ENCODE assay signal across 2 cellular contexts in the genomic region with DNA sequence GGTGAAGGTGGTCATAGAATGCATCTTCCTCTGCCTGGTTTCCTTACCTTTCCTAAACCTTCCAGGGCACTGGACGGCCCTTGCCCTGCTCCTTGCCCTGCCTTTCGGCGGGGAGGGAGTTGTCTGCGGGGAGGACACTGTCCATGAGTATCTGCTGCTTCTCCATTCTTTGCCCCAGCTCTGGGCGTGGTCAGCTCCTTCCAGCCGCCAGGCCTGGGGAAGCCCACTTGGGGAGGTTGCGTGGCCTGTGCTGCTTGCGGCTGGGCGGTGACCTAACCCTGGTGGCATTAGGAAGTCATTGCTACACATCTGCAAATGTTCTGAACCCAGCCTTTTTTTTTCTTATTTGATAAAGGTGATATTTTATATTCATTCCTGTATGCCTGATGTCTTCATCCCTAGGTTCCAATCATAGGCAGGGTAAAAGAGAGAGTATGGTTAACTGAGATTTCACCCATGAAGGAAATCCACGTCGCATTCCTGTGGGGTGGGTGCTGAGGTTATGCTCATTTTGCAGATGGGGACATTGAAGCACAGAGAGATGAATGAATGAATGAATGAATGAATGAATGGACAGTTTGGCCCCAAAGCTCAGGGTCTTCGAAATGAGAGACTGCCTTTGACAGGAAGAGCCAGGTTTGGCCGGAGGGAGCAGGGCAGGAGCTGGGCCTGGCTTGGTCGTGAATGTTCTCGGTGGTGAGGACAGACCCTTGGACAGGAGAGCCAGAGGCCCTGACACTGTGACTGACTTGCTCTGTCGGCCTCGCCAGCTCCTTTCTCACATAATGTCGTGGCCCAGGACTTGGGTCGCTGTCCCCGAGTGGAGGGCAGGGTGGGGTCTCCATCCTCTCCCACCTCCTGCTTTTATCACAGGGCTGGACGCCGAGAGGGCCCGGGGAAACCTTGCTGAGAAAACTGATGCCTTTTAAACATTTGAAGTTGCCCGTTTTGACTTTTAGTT.
TF ChIP-seq lines count a peak whose summit lies in the region.

No MANE protein-coding gene starts in this region.

TF ChIP-seq in IMR-90, 13 proteins besides CTCF, POLR2A, EP300 and RAD21:
- TF ChIP-seq MAZ (IDR thresholded peaks at IDR 0.05; ENCODE audit: borderline replicate concordance, low read depth, low read length) (no peak), RCOR1 (IDR thresholded peaks at IDR 0.05; ENCODE audit: insufficient replicate concordance, low read length) (no peak), BHLHE40 (IDR thresholded peaks at IDR 0.05; ENCODE audit: low read depth, low read length) (no peak), CHD1 (IDR thresholded peaks at IDR 0.05; ENCODE audit: low read depth, low read length) (no peak), FOS (IDR thresholded peaks at IDR 0.05; ENCODE audit: low read depth, low read length) (no peak), RFX5 (IDR thresholded peaks at IDR 0.05; ENCODE audit: low read depth, low read length) (no peak), SMC3 (IDR thresholded peaks at IDR 0.05; ENCODE audit: low read depth, low read length) (no peak), MAFK (IDR thresholded peaks at IDR 0.05; ENCODE audit: low read depth, low read length) (no peak), NFE2L2 (IDR thresholded peaks at IDR 0.05; ENCODE audit: low read depth, low read length) (no peak)
- TF ChIP-seq, protein P1, sequence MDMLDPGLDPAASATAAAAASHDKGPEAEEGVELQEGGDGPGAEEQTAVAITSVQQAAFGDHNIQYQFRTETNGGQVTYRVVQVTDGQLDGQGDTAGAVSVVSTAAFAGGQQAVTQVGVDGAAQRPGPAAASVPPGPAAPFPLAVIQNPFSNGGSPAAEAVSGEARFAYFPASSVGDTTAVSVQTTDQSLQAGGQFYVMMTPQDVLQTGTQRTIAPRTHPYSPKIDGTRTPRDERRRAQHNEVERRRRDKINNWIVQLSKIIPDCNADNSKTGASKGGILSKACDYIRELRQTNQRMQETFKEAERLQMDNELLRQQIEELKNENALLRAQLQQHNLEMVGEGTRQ (IDR thresholded peaks at IDR 0.05; ENCODE audit: low read depth, low read length), result no peak

TF ChIP-seq in K562, 482 proteins besides CTCF, POLR2A, EP300 and RAD21:
- TF ChIP-seq ZNF830 (CRISPR knock-in tag; IDR thresholded peaks at IDR 0.05), result no peak
- peak; percentile 98 for TF ChIP-seq ZNF24 (IDR thresholded peaks at IDR 0.05)
- TF ChIP-seq, protein P2, sequence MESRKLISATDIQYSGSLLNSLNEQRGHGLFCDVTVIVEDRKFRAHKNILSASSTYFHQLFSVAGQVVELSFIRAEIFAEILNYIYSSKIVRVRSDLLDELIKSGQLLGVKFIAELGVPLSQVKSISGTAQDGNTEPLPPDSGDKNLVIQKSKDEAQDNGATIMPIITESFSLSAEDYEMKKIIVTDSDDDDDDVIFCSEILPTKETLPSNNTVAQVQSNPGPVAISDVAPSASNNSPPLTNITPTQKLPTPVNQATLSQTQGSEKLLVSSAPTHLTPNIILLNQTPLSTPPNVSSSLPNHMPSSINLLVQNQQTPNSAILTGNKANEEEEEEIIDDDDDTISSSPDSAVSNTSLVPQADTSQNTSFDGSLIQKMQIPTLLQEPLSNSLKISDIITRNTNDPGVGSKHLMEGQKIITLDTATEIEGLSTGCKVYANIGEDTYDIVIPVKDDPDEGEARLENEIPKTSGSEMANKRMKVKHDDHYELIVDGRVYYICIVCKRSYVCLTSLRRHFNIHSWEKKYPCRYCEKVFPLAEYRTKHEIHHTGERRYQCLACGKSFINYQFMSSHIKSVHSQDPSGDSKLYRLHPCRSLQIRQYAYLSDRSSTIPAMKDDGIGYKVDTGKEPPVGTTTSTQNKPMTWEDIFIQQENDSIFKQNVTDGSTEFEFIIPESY (CRISPR knock-in tag; IDR thresholded peaks at IDR 0.05), result peak; percentile 52; the same call in 1 of the 2 replicates
